ENCODE assay signal across 29 cellular contexts in the genomic region with DNA sequence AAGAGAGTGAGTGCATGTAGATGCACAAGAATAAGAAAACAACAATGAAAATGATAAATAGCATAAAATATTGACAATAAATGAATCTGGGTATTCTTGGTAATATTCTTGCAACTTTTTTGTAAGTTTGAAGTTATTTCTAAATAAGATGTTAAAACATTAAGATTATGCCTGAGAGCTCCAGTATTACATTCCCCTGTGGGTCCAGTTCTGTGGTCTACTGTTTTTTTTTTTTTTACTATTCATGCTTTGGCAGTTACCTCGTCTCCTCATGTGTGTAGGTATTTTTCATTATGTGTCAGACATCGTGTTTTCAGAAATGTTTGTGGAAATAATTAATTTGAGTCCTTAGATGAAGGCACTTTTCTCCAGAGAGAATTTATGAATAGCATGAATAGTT.
"Had no signal": no experiment of that assay in that cellular context is flagged by ENCODE, and none has a peak within 500 bp of the region (broad histone marks: within the 10 kb centered on the region; RNA-seq: fewer than 3 reads in every experiment).

No MANE protein-coding gene starts in this region.

- H3K36me3 ChIP-seq: adrenal gland, ascending aorta, brain microvascular endothelial cell, breast epithelium, cardiac muscle cell had no signal

- H3K9me3 ChIP-seq: adrenal gland, body of pancreas had no signal

- H3K4me3 ChIP-seq: adrenal gland, ascending aorta, body of pancreas, breast epithelium, cardiac muscle cell had no signal

- H3K27ac ChIP-seq: adrenal gland, ascending aorta, body of pancreas, brain microvascular endothelial cell, breast epithelium, cardiac muscle cell had no signal

- H3K4me1 ChIP-seq: adrenal gland, ascending aorta, body of pancreas, breast epithelium had no signal

- DNase-seq: activated effector memory CD4-positive, alpha-beta T cell treated with anti-CD3 and anti-CD28 coated beads, Interleukin-2, amount 50 U/mL, for 16 hours; activated effector memory CD4-positive, alpha-beta T cell treated with Interleukin-2 at 50 U/mL for 16 hours; activated gamma-delta T cell; activated gamma-delta T cell treated with Interleukin-2 at 50 U/mL for 16 hours; activated naive CD4-positive, alpha-beta T cell; activated naive CD4-positive, alpha-beta T cell treated with anti-CD3 and anti-CD28 coated beads for 36 hours; activated naive CD4-positive, alpha-beta T cell treated with anti-CD3 and anti-CD28 coated beads, Interleukin-2, amount 10 ng/mL, durations not matched to agents 7 days and 5 days; activated naive CD4-positive, alpha-beta T cell treated with anti-CD3 and anti-CD28 coated beads, Interleukin-2, amount 50 U/mL, for 16 hours; activated naive CD4-positive, alpha-beta T cell treated with Interleukin-2 at 50 U/mL for 16 hours; activated naive CD8-positive, alpha-beta T cell treated with anti-CD3 and anti-CD28 coated beads for 36 hours; activated naive CD8-positive, alpha-beta T cell treated with anti-CD3 and anti-CD28 coated beads, Interleukin-2, amount 10 ng/mL, durations not matched to agents 7 days and 5 days; activated naive CD8-positive, alpha-beta T cell treated with anti-CD3 and anti-CD28 coated beads, Interleukin-2, amount 50 U/mL, for 24 hours; activated T-cell treated with anti-CD3 and anti-CD28 coated beads, Interleukin-2, amount 50 U/mL, for 24 hours; activated T-cell treated with anti-CD3 and anti-CD28 coated beads, Interleukin-2, amount 50 U/mL, for 4 hours; activated T-cell treated with anti-CD3 and anti-CD28 coated beads, Interleukin-2, amount 50 U/mL, for 48 hours; activated T-cell treated with anti-CD3 and anti-CD28 coated beads, Interleukin-2, amount 50 U/mL, for 72 hours; adrenal gland; amniotic stem cell; amygdala; anterior cingulate cortex; aorta; body of pancreas; brain microvascular endothelial cell; caudate nucleus; central memory CD4-positive, alpha-beta T cell; cerebellar nuclear complex had no signal
